17 cellular contexts compared by ENCODE assay signal in the genomic region with DNA sequence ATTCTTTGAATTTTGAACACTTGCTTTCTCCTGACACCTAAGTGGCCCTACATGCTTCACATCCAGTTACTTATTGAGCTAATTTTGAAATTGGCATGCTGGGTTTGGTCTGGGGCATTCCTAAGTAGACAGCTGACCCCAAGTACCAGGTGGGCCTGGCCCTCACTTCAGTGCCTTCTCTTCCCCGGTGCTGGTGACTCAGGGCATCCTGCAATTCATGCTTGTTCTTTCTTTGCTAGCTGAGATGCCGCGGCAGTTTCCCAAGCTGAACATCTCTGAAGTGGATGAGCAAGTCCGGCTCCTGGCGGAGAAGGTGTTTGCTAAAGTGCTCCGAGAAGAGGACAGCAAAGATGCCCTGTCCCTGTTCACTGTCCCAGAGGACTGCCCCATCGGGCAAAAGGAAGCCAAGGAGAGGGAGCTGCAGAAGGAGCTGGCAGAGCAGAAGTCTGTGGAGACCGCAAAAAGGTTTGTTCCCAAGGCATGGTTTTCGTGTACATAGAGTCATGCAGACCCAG. TPM values are rescaled to one million over a fixed set of nuclear protein-coding genes. Genes with fewer than 3 reads are reported as not detected.
DNase-seq lines count a peak whose midpoint lies in the region; ATAC-seq, FAIRE-seq and TF ChIP-seq lines count a peak whose summit lies in the region.
"Had no signal": no experiment of that assay in that cellular context is flagged by ENCODE, and none has a peak within 500 bp of the region (broad histone marks: within the 10 kb centered on the region; RNA-seq: fewer than 3 reads in every experiment).

No MANE protein-coding gene starts in this region.

- RAD21 ChIA-PET in GM12878 (lab: Charles Lee; ENCODE audit: unreplicated experiment), result interaction anchor here (0.9 to 3.3 kb wide), 9 partner anchors 10 to 80 kb away, joined by 3 to 14 read pairs (median 7); a partner anchor contains a TSS

- DNase-seq in activated CD8-positive, alpha-beta memory T cell treated with anti-CD3 and anti-CD28 coated beads for 24 hours, result peak; percentile 37
- no peak for DNase-seq in activated CD8-positive, alpha-beta memory T cell treated with anti-CD3 and anti-CD28 coated beads, Interleukin-2, amount 50 U/mL, for 4 hours
- DNase-seq in GM12878 (ENCODE audit: low read depth, low spot score) (no peak), renal cortical epithelial cell (ENCODE audit: low read depth) (peak; percentile 14), DMS79 (lab: John Stamatoyannopoulos, UW) (no peak), T-cell (no peak), mesendoderm (no peak)
- DNase-seq in activated CD4-positive, CD25-positive, alpha-beta regulatory T cell (lab: John Stamatoyannopoulos, UW), result no peak
- DNase-seq: 8988T; CD4-positive, alpha-beta memory T cell; GOT3; NCI-H187; NCI-H226; NCI-H524; NCI-H82; PC-9 had no signal

- H4K5ac ChIP-seq in mesendoderm (ENCODE audit: low read length), result no peak overlapping the region

- H3K4me3 Mint-ChIP-seq in T-cell, result no peak overlapping the region

- no peak for FAIRE-seq in GM12878 (lab: Jason Lieb, UNC)

- H3K4me1 ChIP-seq in GM12878 (ENCODE audit: control insufficient read depth, insufficient read depth, low read length), result peaks cover 32% of the 10 kb centered on the region
- peaks cover 3% of the 10 kb centered on the region for H3K4me1 ChIP-seq in mesendoderm (ENCODE audit: control insufficient read depth, low read depth, low read length)

- intact Hi-C loops in GM12878 (cut with micrococcal nuclease; ENCODE audit: unreplicated experiment), result no loop called here

- H3K23ac ChIP-seq in mesendoderm (ENCODE audit: low read length), result no peak overlapping the region

- H2BK120ac ChIP-seq in mesendoderm (ENCODE audit: low read depth, low read length), result no peak overlapping the region

- H2AK5ac ChIP-seq in mesendoderm (ENCODE audit: low read length), result no peak overlapping the region

- no peak for TF ChIP-seq POLR2A in GM12878 (IDR thresholded peaks at IDR 0.05; ENCODE audit: low read depth, low read length)

- H3K36me3 ChIP-seq in GM12878 (ENCODE audit: control insufficient read depth in 2 of 2, insufficient read depth in 2 of 2, low read length in 1 of 2) (no peaks in the 10 kb centered on the region; a peak in 2 of 4 replicates), mesendoderm (ENCODE audit: control insufficient read depth, insufficient read depth, low read length) (no peaks in the 10 kb centered on the region)

- TF ChIP-seq EP300 in GM12878 (IDR thresholded peaks at IDR 0.05; ENCODE audit: borderline replicate concordance in 1 of 2, control insufficient read depth in 1 of 2, low read depth in 2 of 2, low read length in 2 of 2), result no peak

- no peak overlapping the region for H3K18ac ChIP-seq in mesendoderm (ENCODE audit: low read length)

- no peak overlapping the region for H3K27ac Mint-ChIP-seq in T-cell

- H3K79me1 ChIP-seq in mesendoderm (ENCODE audit: low read length), result no peaks in the 10 kb centered on the region

- H3K27me3 ChIP-seq in GM12878 (replicated peaks in 1 of 2; ENCODE audit: control insufficient read depth in 2 of 2, insufficient read depth in 2 of 2, low read length in 1 of 2), result no peaks in the 10 kb centered on the region
- no peaks in the 10 kb centered on the region for H3K27me3 ChIP-seq in mesendoderm (ENCODE audit: insufficient read depth, low read length, poor library complexity)

- no peaks in the 10 kb centered on the region for H3K9me3 Mint-ChIP-seq in T-cell
- H3K9me3 Mint-ChIP-seq: CD4-positive, alpha-beta memory T cell had no signal

- no peak for ATAC-seq in GM12878
- no peak for ATAC-seq in T-cell (replicated peaks in 1 of 4)

- no peaks in the 10 kb centered on the region for H3K9me3 ChIP-seq in GM12878 (replicated peaks; ENCODE audit: control insufficient read depth, insufficient read depth, low read length)

- no TSS peak for BruUV-seq in GM12878 (replicated peaks; lab: Mats Ljungman, UMichigan)

- no peak overlapping the region for H3K9ac ChIP-seq in GM12878 (ENCODE audit: control insufficient read depth, insufficient read depth, low read length)
- no peak overlapping the region for H3K9ac ChIP-seq in mesendoderm (ENCODE audit: low read length)

- H3K27me3 Mint-ChIP-seq in T-cell, result no peaks in the 10 kb centered on the region
- H3K27me3 Mint-ChIP-seq: CD4-positive, alpha-beta memory T cell had no signal

- H2AFZ ChIP-seq in GM12878 (ENCODE audit: control insufficient read depth, low read depth, low read length), result no peak overlapping the region
- H2AFZ ChIP-seq: PC-9 had no signal

- H3K4me2 ChIP-seq in GM12878 (ENCODE audit: control insufficient read depth, insufficient read depth) (peak overlapping the region; percentile 31; the same call in 1 of the 2 replicates), mesendoderm (ENCODE audit: low read length) (no peak overlapping the region)
- H3K4me2 ChIP-seq: PC-9 had no signal

- WGBS in GM12878 (ENCODE audit: insufficient coverage, insufficient replicate concordance, low lambda C conversion rate, missing lambda C conversion rate), result 69% methylated on average over 9 of the region's 9 CpGs
- WGBS in mesendoderm (ENCODE audit: extremely low coverage, insufficient coverage, low lambda C conversion rate), result no CpG with 5 or more reads among the region's 9 CpGs

- TF ChIP-seq CTCF in GM12878 (IDR thresholded peaks at IDR 0.05 in 2 of 3, conservative IDR thresholded peaks at IDR 0.05 in 1 of 3; ENCODE audit: control insufficient read depth in 2 of 3, extremely low read depth in 1 of 3, insufficient read depth in 1 of 3, low read depth in 3 of 3, low read length in 3 of 3), result no peak

- H3K56ac ChIP-seq in mesendoderm (ENCODE audit: low read length), result no peak overlapping the region

- no peak overlapping the region for H2BK15ac ChIP-seq in mesendoderm (replicated peaks; ENCODE audit: low read depth)

- no peak for TF ChIP-seq RAD21 in GM12878 (IDR thresholded peaks at IDR 0.05; ENCODE audit: insufficient read depth, low read depth, low read length)

- H3K4me1 Mint-ChIP-seq in T-cell, result peaks cover 43 to 53% (median 50%) of the 10 kb centered on the region in 3 donors

- POLR2A ChIA-PET in GM12878 (lab: Charles Lee) (interaction anchor here (0.6 to 1.2 kb wide), 4 partner anchors 9 to 265 kb away, joined by 3 to 4 read pairs (median 4); no protein-coding TSS in a partner anchor), T-cell (lab: Charles Lee) (no interaction called here)

- no peak overlapping the region for H4K8ac ChIP-seq in mesendoderm (ENCODE audit: low read depth, low read length)

- CTCF ChIA-PET in GM12878 (lab: Yijun Ruan, JAX) (interaction anchor here (0.6 to 3.1 kb wide), 16 partner anchors 9 to 309 kb away, joined by 3 to 18 read pairs (median 4); a partner anchor contains a TSS), T-cell (lab: Charles Lee) (interaction anchor here (0.5 to 1.3 kb wide), 3 partner anchors 15 to 80 kb away, joined by 3 to 6 read pairs (median 4); a partner anchor contains a TSS)

- H3K4me3 ChIP-seq in GM12878, result no peak overlapping the region
- H3K4me3 ChIP-seq in mesendoderm (ENCODE audit: low read length), result no peak overlapping the region
- H3K4me3 ChIP-seq: PC-9 had no signal

- H4K20me1 ChIP-seq in GM12878 (ENCODE audit: control insufficient read depth, insufficient read depth), result peaks cover 4% of the 10 kb centered on the region; the same call in 1 of the 2 replicates

- H2BK5ac ChIP-seq in mesendoderm (ENCODE audit: low read length), result no peak overlapping the region

- H3K79me2 ChIP-seq in GM12878 (ENCODE audit: control insufficient read depth, insufficient read depth, low read length) (peaks cover 27% of the 10 kb centered on the region), mesendoderm (ENCODE audit: control insufficient read depth, insufficient read depth, low read length) (no peaks in the 10 kb centered on the region)

- H3K4ac ChIP-seq in mesendoderm (ENCODE audit: low read depth, low read length), result no peak overlapping the region

- in situ Hi-C loops in GM12878 (cut with MboI), result no loop called here

- H3K36me3 Mint-ChIP-seq in T-cell, result peaks cover 41% of the 10 kb centered on the region

- H3K27ac ChIP-seq in GM12878 (ENCODE audit: control insufficient read depth, insufficient read depth) (no peak overlapping the region), mesendoderm (ENCODE audit: low read depth, low read length) (no peak overlapping the region)
- H3K27ac ChIP-seq: PC-9, RWPE1 had no signal

- SMC1A ChIA-PET in GM12878 (lab: Charles Lee; ENCODE audit: uncharacterized antibody, unreplicated experiment), result interaction anchor here (0.8 to 5.1 kb wide), 17 partner anchors 10 to 192 kb away, joined by 3 to 42 read pairs (median 5); a partner anchor contains a TSS

TF ChIP-seq in GM12878, 131 proteins besides CTCF, POLR2A, EP300 and RAD21 (continues in another document):
- TF ChIP-seq CHD2 (IDR thresholded peaks at IDR 0.05; ENCODE audit: borderline replicate concordance, low read depth, low read length) (no peak), RBBP5 (conservative IDR thresholded peaks at IDR 0.05) (no peak)

RNA-seq across cellular contexts. Expression of a gene that starts 6.3 kb away (rescaled TPM):
- 55.0 and 61.5 TPM in 2 replicates for total RNA-seq in GM12878 (2013; cell fraction: nucleolus; rRNA removed)
- total RNA-seq in GM12878 (2014; rRNA removed) (19.6 and 20.4 TPM in 2 replicates), GM12878 (2014; rRNA removed; fragmentation: Illumina TruSeq; extraction: Trizol) (11.3 TPM in 2 replicates), GM12878 (2021) (24.3 and 28.6 TPM in 2 replicates), renal cortical epithelial cell (6.7 and 6.8 TPM in 2 replicates), T-cell (10 to 100 TPM; 21.1 to 40.0 (median 26.0) TPM)
- polyA plus RNA-seq in GM12878 (2011; ENCODE audit: low read depth), result 7.3 TPM
- polyA plus RNA-seq in GM12878 (2011; rRNA removed) (24.3 and 27.0 TPM in 2 replicates), GM12878 (2014; fragmentation: Illumina TruSeq; extraction: Trizol) (18.2 and 21.9 TPM in 2 replicates), GM12878 (2014; fragmentation: Nextera tagmentation; extraction: Ambion mirVana) (1 to 10 TPM; 5.6 to 7.8 TPM), GM12878 (2014; rRNA removed) (20.0 and 21.7 TPM in 2 replicates), GM12878 (2016; fragmentation: Nextera tagmentation; extraction: Ambion mirVana) (1 to 10 TPM; 6.6 to 7.2 TPM)
- 24.5 and 25.8 TPM in 2 replicates for polyA plus RNA-seq in GM12878 (2011; cell fraction: cytosol; rRNA removed)
- polyA plus RNA-seq in GM12878 (2011; cell fraction: nucleus; rRNA removed), result 52.4 and 66.3 TPM in 2 replicates
- 11.9 and 13.6 TPM in 2 replicates for polyA plus RNA-seq in GM12878 (2012)
- polyA minus RNA-seq in GM12878 (2011; rRNA and poly(A)+ RNA removed), result 26.6 and 34.5 TPM in 2 replicates
- 9.4 and 11.4 TPM in 2 replicates for polyA minus RNA-seq in GM12878 (2011; cell fraction: cytosol; rRNA and poly(A)+ RNA removed)
- 30.8 and 38.7 TPM in 2 replicates for polyA minus RNA-seq in GM12878 (2011; cell fraction: nucleus; rRNA and poly(A)+ RNA removed)
- polyA plus RNA-seq in mesendoderm (2013, experiment 1 of 2), result 2.4 TPM
- 2.3 TPM for polyA plus RNA-seq in mesendoderm (2013, experiment 2 of 2)

Comparison
In these comparisons a context has a peak if more than half of its experiments do, and no peak if none do; other contexts are left out.
1. DNase-seq: peak in activated CD8-positive, alpha-beta memory T cell treated with anti-CD3 and anti-CD28 coated beads for 24 hours (single experiment) and renal cortical epithelial cell (single experiment); none in activated CD8-positive, alpha-beta memory T cell treated with anti-CD3 and anti-CD28 coated beads, Interleukin-2, amount 50 U/mL, for 4 hours (single experiment), GM12878 (single experiment), activated CD4-positive, CD25-positive, alpha-beta regulatory T cell (0 of 4), DMS79 (single experiment), T-cell (0 of 34) and mesendoderm (single experiment).